In the genomic region with DNA sequence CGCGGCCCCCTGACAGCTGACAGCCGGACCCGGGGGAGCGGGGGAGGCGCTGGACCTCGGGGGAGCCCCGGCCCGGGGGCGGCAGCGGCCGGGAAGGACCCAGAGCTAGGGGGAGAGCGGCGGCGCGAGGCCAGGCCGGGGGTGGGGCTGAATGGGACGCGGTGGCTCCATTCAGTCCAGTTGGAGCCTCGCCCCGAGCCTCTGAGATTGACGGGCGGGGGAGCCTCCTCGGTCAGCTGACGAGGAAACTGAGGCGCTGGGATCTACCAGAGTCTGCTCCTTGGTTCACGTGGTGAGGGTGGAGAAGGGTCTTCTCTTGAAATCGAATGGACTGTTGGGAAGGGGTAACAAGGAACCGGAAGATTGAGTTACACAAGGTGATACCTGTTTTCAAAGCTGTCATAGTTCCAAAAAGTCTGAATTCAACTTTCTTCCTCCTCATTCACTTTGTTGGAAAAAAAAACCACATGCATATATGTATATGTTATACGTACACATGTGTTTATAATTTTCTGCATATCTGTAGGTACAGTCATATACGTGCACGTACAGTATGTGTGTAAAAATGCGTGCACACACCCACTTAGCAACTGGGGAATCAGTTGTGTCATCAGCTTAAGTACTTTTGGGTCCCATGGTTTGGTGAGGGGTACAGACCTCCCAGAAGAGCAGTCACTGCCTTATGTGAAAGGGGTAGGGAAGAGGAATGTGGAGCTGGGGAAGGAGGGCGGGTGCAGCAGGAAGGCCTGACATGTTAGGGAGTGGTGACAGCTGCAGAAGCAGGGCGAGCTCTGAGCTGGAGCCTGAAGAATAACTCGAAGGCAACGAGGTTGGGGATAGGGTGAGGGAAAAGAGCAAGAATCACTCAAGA, we compare ENCODE assay signal across 6 cellular contexts. TPM values are rescaled to one million over a fixed set of nuclear protein-coding genes. Genes with fewer than 3 reads are reported as not detected.
A peak's percentile ranks its signal among the peaks of the same experiment; 100 is the strongest.
DNase-seq lines count a peak whose midpoint lies in the region; ATAC-seq, FAIRE-seq and TF ChIP-seq lines count a peak whose summit lies in the region.

No MANE protein-coding gene starts in this region.

- SMC1A ChIA-PET in GM12878 (lab: Charles Lee; ENCODE audit: uncharacterized antibody, unreplicated experiment) = interaction anchor here (0.7 to 6.2 kb wide), 14 partner anchors 29 to 435 kb away, joined by 3 to 49 read pairs (median 4); no protein-coding TSS in a partner anchor

- peak overlapping the region; percentile 84 for H3K9ac ChIP-seq in GM12878 (ENCODE audit: control insufficient read depth, insufficient read depth, low read length)

- H3K27ac Mint-ChIP-seq in naive B cell = peak overlapping the region; percentile 92 to 98 (median 96)

- H3K79me2 ChIP-seq in GM12878 (ENCODE audit: control insufficient read depth, insufficient read depth, low read length) = peaks cover 44% of the 10 kb centered on the region

- in situ Hi-C loops in GM12878 (cut with MboI) = no loop called here

- DNase-seq in GM12878 (ENCODE audit: low read depth, low spot score) (no peak), naive B cell (no peak), NCI-H526 (lab: John Stamatoyannopoulos, UW) (no peak)

- no peak for TF ChIP-seq RAD21 in GM12878 (IDR thresholded peaks at IDR 0.05; ENCODE audit: insufficient read depth, low read depth, low read length)

- no peaks in the 10 kb centered on the region for H3K36me3 Mint-ChIP-seq in naive B cell

- POLR2A ChIA-PET in GM12878 (lab: Charles Lee) = interaction anchor here (0.7 to 3.4 kb wide), 8 partner anchors 16 to 1309 kb away, joined by 3 to 16 read pairs (median 8); a partner anchor contains a TSS

- H3K36me3 ChIP-seq in GM12878 (ENCODE audit: control insufficient read depth in 2 of 2, insufficient read depth in 2 of 2, low read length in 1 of 2) = peaks cover 4% of the 10 kb centered on the region in 2 experiments; a peak in 3 of 4 replicates

- TF ChIP-seq EP300 in GM12878 (IDR thresholded peaks at IDR 0.05; ENCODE audit: borderline replicate concordance in 1 of 2, control insufficient read depth in 1 of 2, low read depth in 2 of 2, low read length in 2 of 2) = no peak

- H3K27me3 Mint-ChIP-seq in naive B cell = no peaks in the 10 kb centered on the region

- H3K4me3 Mint-ChIP-seq in naive B cell = peak overlapping the region; percentile 92 to 100 (median 99)

- no peaks in the 10 kb centered on the region for H3K9me3 ChIP-seq in GM12878 (replicated peaks; ENCODE audit: control insufficient read depth, insufficient read depth, low read length)

- TF ChIP-seq POLR2A in GM12878 (IDR thresholded peaks at IDR 0.05; ENCODE audit: low read depth, low read length) = no peak

- peak overlapping the region; percentile 74 for H3K4me3 ChIP-seq in GM12878

- TF ChIP-seq CTCF in GM12878 (IDR thresholded peaks at IDR 0.05 in 2 of 3, conservative IDR thresholded peaks at IDR 0.05 in 1 of 3; ENCODE audit: control insufficient read depth in 2 of 3, extremely low read depth in 1 of 3, insufficient read depth in 1 of 3, low read depth in 3 of 3, low read length in 3 of 3) = no peak

- CTCF ChIA-PET in GM12878 (lab: Yijun Ruan, JAX) = interaction anchor here (0.7 to 4.1 kb wide), 9 partner anchors 29 to 73 kb away, joined by 3 to 36 read pairs (median 3); no protein-coding TSS in a partner anchor

- peak overlapping the region; percentile 59 for H2AFZ ChIP-seq in GM12878 (ENCODE audit: control insufficient read depth, low read depth, low read length)

- RAD21 ChIA-PET in GM12878 (lab: Charles Lee; ENCODE audit: unreplicated experiment) = interaction anchor here (0.6 to 3.7 kb wide), 12 partner anchors 23 to 165 kb away, joined by 3 to 62 read pairs (median 4); a partner anchor contains a TSS

- 12% methylated on average over 28 of the region's 37 CpGs for WGBS in GM12878 (ENCODE audit: insufficient coverage, insufficient replicate concordance, low lambda C conversion rate, missing lambda C conversion rate)

- H3K4me1 Mint-ChIP-seq in naive B cell = peaks cover 33 to 48% (median 36%) of the 10 kb centered on the region in 3 donors

- intact Hi-C loops in GM12878 (cut with micrococcal nuclease; ENCODE audit: unreplicated experiment) = no loop called here

- ATAC-seq in HG03045 (IDR thresholded peaks at IDR 0.05; ENCODE audit: unreplicated experiment) (peak; percentile 26), GM12878 (no peak), naive B cell (ENCODE audit: low read depth in 2 of 2) (no peak), HG02642 (IDR thresholded peaks at IDR 0.05; ENCODE audit: poor library complexity, unreplicated experiment) (no peak), GM18498 (IDR thresholded peaks at IDR 0.05; ENCODE audit: unreplicated experiment) (no peak)

- H3K4me1 ChIP-seq in GM12878 (ENCODE audit: control insufficient read depth, insufficient read depth, low read length) = peaks cover 23% of the 10 kb centered on the region

- no peaks in the 10 kb centered on the region for H4K20me1 ChIP-seq in GM12878 (ENCODE audit: control insufficient read depth, insufficient read depth)

- no peaks in the 10 kb centered on the region for H3K27me3 ChIP-seq in GM12878 (replicated peaks in 1 of 2; ENCODE audit: control insufficient read depth in 2 of 2, insufficient read depth in 2 of 2, low read length in 1 of 2)

- BruUV-seq in GM12878 (replicated peaks; lab: Mats Ljungman, UMichigan) = no TSS peak

- no peaks in the 10 kb centered on the region for H3K9me3 Mint-ChIP-seq in naive B cell

- peak overlapping the region; percentile 65 for H3K27ac ChIP-seq in GM12878 (ENCODE audit: control insufficient read depth, insufficient read depth)

- peak overlapping the region; percentile 87 for H3K4me2 ChIP-seq in GM12878 (ENCODE audit: control insufficient read depth, insufficient read depth)

- FAIRE-seq in GM12878 (lab: Jason Lieb, UNC) = no peak

RNA-seq across cellular contexts. Expression of a gene that starts 0.6 kb away (rescaled TPM):
- 33.8 and 144 TPM in 2 replicates for total RNA-seq in GM12878 (2013; cell fraction: nucleolus; rRNA removed)
- total RNA-seq in GM12878 (2014; rRNA removed) (78.5 and 88.0 TPM in 2 replicates), GM12878 (2014; rRNA removed; fragmentation: Illumina TruSeq; extraction: Trizol) (85.7 and 87.8 TPM in 2 replicates), GM12878 (2021) (76.9 and 84.3 TPM in 2 replicates)
- polyA plus RNA-seq in GM12878 (2011; ENCODE audit: low read depth) = 64.8 TPM
- polyA plus RNA-seq in GM12878 (2011; rRNA removed) (123 and 157 TPM in 2 replicates), GM12878 (2014; fragmentation: Illumina TruSeq; extraction: Trizol) (146 and 167 TPM in 2 replicates), GM12878 (2014; fragmentation: Nextera tagmentation; extraction: Ambion mirVana) (10 to 100 TPM; 81.4 to 82.8 TPM), GM12878 (2014; rRNA removed) (91.5 and 99.6 TPM in 2 replicates), GM12878 (2016; fragmentation: Nextera tagmentation; extraction: Ambion mirVana) (100 to 1,000 TPM; 169 to 174 TPM), naive B cell (ENCODE audit: low read depth in 6 of 6) (100 to 1,000 TPM in 5 of 6 donors, 10 to 100 TPM in 1; 96.4 to 130 (median 112) TPM)
- polyA plus RNA-seq in GM12878 (2011; cell fraction: cytosol; rRNA removed) = 52.0 and 59.3 TPM in 2 replicates
- polyA plus RNA-seq in GM12878 (2011; cell fraction: nucleus; rRNA removed) = 50.8 and 59.6 TPM in 2 replicates
- 86.5 and 102 TPM in 2 replicates for polyA plus RNA-seq in GM12878 (2012)
- polyA minus RNA-seq in GM12878 (2011; rRNA and poly(A)+ RNA removed) = 37.3 and 41.8 TPM in 2 replicates
- 22.7 and 48.7 TPM in 2 replicates for polyA minus RNA-seq in GM12878 (2011; cell fraction: cytosol; rRNA and poly(A)+ RNA removed)
- 19.1 and 32.2 TPM in 2 replicates for polyA minus RNA-seq in GM12878 (2011; cell fraction: nucleus; rRNA and poly(A)+ RNA removed)

RNA-seq across cellular contexts. Expression of a gene that starts 1.6 kb away (rescaled TPM):
- 112 and 123 TPM in 2 replicates for total RNA-seq in GM12878 (2013; cell fraction: nucleolus; rRNA removed)
- total RNA-seq in GM12878 (2014; rRNA removed) (32.6 and 35.2 TPM in 2 replicates), GM12878 (2014; rRNA removed; fragmentation: Illumina TruSeq; extraction: Trizol) (21.7 and 21.8 TPM in 2 replicates), GM12878 (2021) (49.6 and 54.9 TPM in 2 replicates)
- polyA plus RNA-seq in GM12878 (2011; ENCODE audit: low read depth) = 19.5 TPM
- polyA plus RNA-seq in GM12878 (2011; rRNA removed) (59.4 and 62.2 TPM in 2 replicates), GM12878 (2014; fragmentation: Illumina TruSeq; extraction: Trizol) (24.3 and 29.5 TPM in 2 replicates), GM12878 (2014; fragmentation: Nextera tagmentation; extraction: Ambion mirVana) (10 to 100 TPM in 1 of 2 experiments, 1 to 10 TPM in 1; 9.6 to 10.8 TPM), GM12878 (2014; rRNA removed) (36.7 and 42.0 TPM in 2 replicates), GM12878 (2016; fragmentation: Nextera tagmentation; extraction: Ambion mirVana) (10 to 100 TPM; 25.0 to 27.6 TPM), naive B cell (ENCODE audit: low read depth in 6 of 6) (10 to 100 TPM in 2 of 6 donors, 1 to 10 TPM in 4; 3.9 to 17.4 (median 9.1) TPM)
- polyA plus RNA-seq in GM12878 (2011; cell fraction: cytosol; rRNA removed) = 52.5 and 56.3 TPM in 2 replicates
- 182 and 212 TPM in 2 replicates for polyA plus RNA-seq in GM12878 (2011; cell fraction: nucleus; rRNA removed)
- 36.3 and 39.3 TPM in 2 replicates for polyA plus RNA-seq in GM12878 (2012)
- 40.8 and 57.0 TPM in 2 replicates for polyA minus RNA-seq in GM12878 (2011; rRNA and poly(A)+ RNA removed)
- 16.3 and 20.4 TPM in 2 replicates for polyA minus RNA-seq in GM12878 (2011; cell fraction: cytosol; rRNA and poly(A)+ RNA removed)
- 38.2 and 60.8 TPM in 2 replicates for polyA minus RNA-seq in GM12878 (2011; cell fraction: nucleus; rRNA and poly(A)+ RNA removed)

RNA-seq across cellular contexts. Expression of a gene that starts 37.6 kb away (rescaled TPM):
- total RNA-seq in GM12878 (2013; cell fraction: nucleolus; rRNA removed) = 19.1 and 21.0 TPM in 2 replicates
- total RNA-seq in GM12878 (2014; rRNA removed) (0.49 and 0.56 TPM in 2 replicates), GM12878 (2014; rRNA removed; fragmentation: Illumina TruSeq; extraction: Trizol) (0.18 and 0.22 TPM in 2 replicates), GM12878 (2021) (0.88 and 1.4 TPM in 2 replicates)
- 0.43 TPM for polyA plus RNA-seq in GM12878 (2011; ENCODE audit: low read depth)
- polyA plus RNA-seq in GM12878 (2011; rRNA removed) (0.56 and 1.2 TPM in 2 replicates), GM12878 (2014; fragmentation: Illumina TruSeq; extraction: Trizol) (0.24 and 0.35 TPM in 2 replicates), GM12878 (2014; fragmentation: Nextera tagmentation; extraction: Ambion mirVana) (under 1 TPM; 0.08 to 0.11 TPM), GM12878 (2014; rRNA removed) (0.47 and 1.1 TPM in 2 replicates), GM12878 (2016; fragmentation: Nextera tagmentation; extraction: Ambion mirVana) (under 1 TPM; 0.40 to 0.50 TPM), naive B cell (ENCODE audit: low read depth in 6 of 6) (not detected)
- 1.5 TPM in 2 replicates for polyA plus RNA-seq in GM12878 (2011; cell fraction: cytosol; rRNA removed)
- polyA plus RNA-seq in GM12878 (2011; cell fraction: nucleus; rRNA removed) = 8.0 TPM in 2 replicates
- 1.8 TPM in 2 replicates for polyA plus RNA-seq in GM12878 (2012)
- polyA minus RNA-seq in GM12878 (2011; rRNA and poly(A)+ RNA removed) = 2.7 and 3.9 TPM in 2 replicates
- polyA minus RNA-seq in GM12878 (2011; cell fraction: cytosol; rRNA and poly(A)+ RNA removed) = 1.0 and 1.6 TPM in 2 replicates
- polyA minus RNA-seq in GM12878 (2011; cell fraction: nucleus; rRNA and poly(A)+ RNA removed) = 3.6 and 5.7 TPM in 2 replicates

RNA-seq across cellular contexts. Expression of a gene that starts 48.8 kb away (rescaled TPM):
- 339 and 407 TPM in 2 replicates for total RNA-seq in GM12878 (2013; cell fraction: nucleolus; rRNA removed)
- total RNA-seq in GM12878 (2014; rRNA removed) = 35.5 and 37.5 TPM in 2 replicates
- 52.0 and 56.3 TPM in 2 replicates for total RNA-seq in GM12878 (2014; rRNA removed; fragmentation: Illumina TruSeq; extraction: Trizol)
- total RNA-seq in GM12878 (2021) = 35.2 and 38.7 TPM in 2 replicates
- 67.1 TPM for polyA plus RNA-seq in GM12878 (2011; ENCODE audit: low read depth)
- 63.6 and 66.4 TPM in 2 replicates for polyA plus RNA-seq in GM12878 (2011; rRNA removed)
- 46.3 and 47.5 TPM in 2 replicates for polyA plus RNA-seq in GM12878 (2011; cell fraction: cytosol; rRNA removed)
- 145 and 152 TPM in 2 replicates for polyA plus RNA-seq in GM12878 (2011; cell fraction: nucleus; rRNA removed)
- polyA plus RNA-seq in GM12878 (2012) = 45.2 and 50.8 TPM in 2 replicates
- polyA plus RNA-seq in GM12878 (2014; fragmentation: Illumina TruSeq; extraction: Trizol) = 69.1 and 85.4 TPM in 2 replicates
- 10 to 100 TPM; 36.7 to 45.0 TPM for polyA plus RNA-seq in GM12878 (2014; fragmentation: Nextera tagmentation; extraction: Ambion mirVana)
- polyA plus RNA-seq in GM12878 (2014; rRNA removed) = 66.8 and 68.2 TPM in 2 replicates
- polyA plus RNA-seq in GM12878 (2016; fragmentation: Nextera tagmentation; extraction: Ambion mirVana) = 10 to 100 TPM; 44.7 to 46.0 TPM
- 73.9 and 87.6 TPM in 2 replicates for polyA minus RNA-seq in GM12878 (2011; rRNA and poly(A)+ RNA removed)
- 16.7 and 18.6 TPM in 2 replicates for polyA minus RNA-seq in GM12878 (2011; cell fraction: cytosol; rRNA and poly(A)+ RNA removed)
- 44.0 and 60.1 TPM in 2 replicates for polyA minus RNA-seq in GM12878 (2011; cell fraction: nucleus; rRNA and poly(A)+ RNA removed)
- polyA plus RNA-seq in naive B cell (ENCODE audit: low read depth in 6 of 6) = 10 to 100 TPM; 45.7 to 71.2 (median 58.3) TPM
